Comparison of ENCODE assay signal across 1 cellular context in genomic region chr6:157758516-157759023, GRCh38.
TF ChIP-seq lines count a peak whose summit lies in the region.

No MANE protein-coding gene starts in this region.

TF ChIP-seq in HepG2, 621 proteins besides CTCF, POLR2A, EP300 and RAD21 (continues in another document):
- TF ChIP-seq, protein P1, sequence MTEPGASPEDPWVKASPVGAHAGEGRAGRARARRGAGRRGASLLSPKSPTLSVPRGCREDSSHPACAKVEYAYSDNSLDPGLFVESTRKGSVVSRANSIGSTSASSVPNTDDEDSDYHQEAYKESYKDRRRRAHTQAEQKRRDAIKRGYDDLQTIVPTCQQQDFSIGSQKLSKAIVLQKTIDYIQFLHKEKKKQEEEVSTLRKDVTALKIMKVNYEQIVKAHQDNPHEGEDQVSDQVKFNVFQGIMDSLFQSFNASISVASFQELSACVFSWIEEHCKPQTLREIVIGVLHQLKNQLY (CRISPR knock-in tag; IDR thresholded peaks at IDR 0.05), result 0 out of 2 replicates have a peak, but pooled peaks have one; percentile 9
- TF ChIP-seq REXO4 (CRISPR knock-in tag; IDR thresholded peaks at IDR 0.05; ENCODE audit: borderline replicate concordance) (no peak), NFE2L1 (CRISPR knock-in tag; IDR thresholded peaks at IDR 0.05; ENCODE audit: borderline replicate concordance) (no peak), ZNF138 (CRISPR knock-in tag; IDR thresholded peaks at IDR 0.05; ENCODE audit: low read depth) (no peak), NR2F1 (CRISPR knock-in tag; IDR thresholded peaks at IDR 0.05) (0 out of 4 replicates have a peak, but pooled peaks of 1 of the 2 experiments have one; percentile 4), TCF7L2 (IDR thresholded peaks at IDR 0.05; ENCODE audit: low read depth, low read length) (no peak), MAF1 (CRISPR knock-in tag; IDR thresholded peaks at IDR 0.05; ENCODE audit: borderline replicate concordance) (no peak), RFX1 (IDR thresholded peaks at IDR 0.05) (no peak), SRSF4 (IDR thresholded peaks at IDR 0.05; ENCODE audit: low read depth, low read length, poor library complexity, severe bottlenecking) (no peak), TBX3 (IDR thresholded peaks at IDR 0.05; ENCODE audit: borderline replicate concordance) (0 out of 2 replicates have a peak, but pooled peaks have one; percentile 16), ZNF691 (CRISPR knock-in tag; IDR thresholded peaks at IDR 0.05; ENCODE audit: borderline replicate concordance, low read depth) (no peak), ZNF121 (CRISPR knock-in tag; IDR thresholded peaks at IDR 0.05) (no peak), ZNF639 (CRISPR knock-in tag; conservative IDR thresholded peaks at IDR 0.05) (no peak), XRCC5 (optimal IDR thresholded peaks at IDR 0.05; ENCODE audit: low read length) (peak; percentile 18), ZNF335 (CRISPR knock-in tag; IDR thresholded peaks at IDR 0.05) (no peak), ZNF629 (CRISPR knock-in tag; conservative IDR thresholded peaks at IDR 0.05) (no peak), FOSL2 (CRISPR knock-in tag; IDR thresholded peaks at IDR 0.05) (peak; percentile 66), GABPA (IDR thresholded peaks at IDR 0.05; ENCODE audit: low read depth, low read length) (no peak), GABPA (CRISPR knock-in tag; IDR thresholded peaks at IDR 0.05; ENCODE audit: low read depth) (0 out of 2 replicates have a peak, but pooled peaks have one; percentile 50), ZNF180 (CRISPR knock-in tag; IDR thresholded peaks at IDR 0.05; ENCODE audit: borderline replicate concordance, low read depth) (no peak), SOX6 (IDR thresholded peaks at IDR 0.05) (no peak), SOX6 (CRISPR knock-in tag; IDR thresholded peaks at IDR 0.05) (0 out of 2 replicates have a peak, but pooled peaks have one; percentile 16), RARA (CRISPR knock-in tag; IDR thresholded peaks at IDR 0.05) (peak; percentile 51), GABPB1 (CRISPR knock-in tag; IDR thresholded peaks at IDR 0.05) (peak; percentile 20; the same call in 1 of the 2 replicates)
- TF ChIP-seq, protein P2, sequence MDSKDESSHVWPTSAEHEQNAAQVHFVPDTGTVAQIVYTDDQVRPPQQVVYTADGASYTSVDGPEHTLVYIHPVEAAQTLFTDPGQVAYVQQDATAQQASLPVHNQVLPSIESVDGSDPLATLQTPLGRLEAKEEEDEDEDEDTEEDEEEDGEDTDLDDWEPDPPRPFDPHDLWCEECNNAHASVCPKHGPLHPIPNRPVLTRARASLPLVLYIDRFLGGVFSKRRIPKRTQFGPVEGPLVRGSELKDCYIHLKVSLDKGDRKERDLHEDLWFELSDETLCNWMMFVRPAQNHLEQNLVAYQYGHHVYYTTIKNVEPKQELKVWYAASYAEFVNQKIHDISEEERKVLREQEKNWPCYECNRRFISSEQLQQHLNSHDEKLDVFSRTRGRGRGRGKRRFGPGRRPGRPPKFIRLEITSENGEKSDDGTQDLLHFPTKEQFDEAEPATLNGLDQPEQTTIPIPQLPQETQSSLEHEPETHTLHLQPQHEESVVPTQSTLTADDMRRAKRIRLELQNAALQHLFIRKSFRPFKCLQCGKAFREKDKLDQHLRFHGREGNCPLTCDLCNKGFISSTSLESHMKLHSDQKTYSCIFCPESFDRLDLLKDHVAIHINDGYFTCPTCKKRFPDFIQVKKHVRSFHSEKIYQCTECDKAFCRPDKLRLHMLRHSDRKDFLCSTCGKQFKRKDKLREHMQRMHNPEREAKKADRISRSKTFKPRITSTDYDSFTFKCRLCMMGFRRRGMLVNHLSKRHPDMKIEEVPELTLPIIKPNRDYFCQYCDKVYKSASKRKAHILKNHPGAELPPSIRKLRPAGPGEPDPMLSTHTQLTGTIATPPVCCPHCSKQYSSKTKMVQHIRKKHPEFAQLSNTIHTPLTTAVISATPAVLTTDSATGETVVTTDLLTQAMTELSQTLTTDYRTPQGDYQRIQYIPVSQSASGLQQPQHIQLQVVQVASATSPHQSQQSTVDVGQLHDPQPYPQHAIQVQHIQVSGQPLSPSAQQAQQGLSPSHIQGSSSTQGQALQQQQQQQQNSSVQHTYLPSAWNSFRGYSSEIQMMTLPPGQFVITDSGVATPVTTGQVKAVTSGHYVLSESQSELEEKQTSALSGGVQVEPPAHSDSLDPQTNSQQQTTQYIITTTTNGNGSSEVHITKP (CRISPR knock-in tag; IDR thresholded peaks at IDR 0.05; ENCODE audit: low read depth), result 0 out of 2 replicates have a peak, but pooled peaks have one; percentile 17
- TF ChIP-seq, protein P3, sequence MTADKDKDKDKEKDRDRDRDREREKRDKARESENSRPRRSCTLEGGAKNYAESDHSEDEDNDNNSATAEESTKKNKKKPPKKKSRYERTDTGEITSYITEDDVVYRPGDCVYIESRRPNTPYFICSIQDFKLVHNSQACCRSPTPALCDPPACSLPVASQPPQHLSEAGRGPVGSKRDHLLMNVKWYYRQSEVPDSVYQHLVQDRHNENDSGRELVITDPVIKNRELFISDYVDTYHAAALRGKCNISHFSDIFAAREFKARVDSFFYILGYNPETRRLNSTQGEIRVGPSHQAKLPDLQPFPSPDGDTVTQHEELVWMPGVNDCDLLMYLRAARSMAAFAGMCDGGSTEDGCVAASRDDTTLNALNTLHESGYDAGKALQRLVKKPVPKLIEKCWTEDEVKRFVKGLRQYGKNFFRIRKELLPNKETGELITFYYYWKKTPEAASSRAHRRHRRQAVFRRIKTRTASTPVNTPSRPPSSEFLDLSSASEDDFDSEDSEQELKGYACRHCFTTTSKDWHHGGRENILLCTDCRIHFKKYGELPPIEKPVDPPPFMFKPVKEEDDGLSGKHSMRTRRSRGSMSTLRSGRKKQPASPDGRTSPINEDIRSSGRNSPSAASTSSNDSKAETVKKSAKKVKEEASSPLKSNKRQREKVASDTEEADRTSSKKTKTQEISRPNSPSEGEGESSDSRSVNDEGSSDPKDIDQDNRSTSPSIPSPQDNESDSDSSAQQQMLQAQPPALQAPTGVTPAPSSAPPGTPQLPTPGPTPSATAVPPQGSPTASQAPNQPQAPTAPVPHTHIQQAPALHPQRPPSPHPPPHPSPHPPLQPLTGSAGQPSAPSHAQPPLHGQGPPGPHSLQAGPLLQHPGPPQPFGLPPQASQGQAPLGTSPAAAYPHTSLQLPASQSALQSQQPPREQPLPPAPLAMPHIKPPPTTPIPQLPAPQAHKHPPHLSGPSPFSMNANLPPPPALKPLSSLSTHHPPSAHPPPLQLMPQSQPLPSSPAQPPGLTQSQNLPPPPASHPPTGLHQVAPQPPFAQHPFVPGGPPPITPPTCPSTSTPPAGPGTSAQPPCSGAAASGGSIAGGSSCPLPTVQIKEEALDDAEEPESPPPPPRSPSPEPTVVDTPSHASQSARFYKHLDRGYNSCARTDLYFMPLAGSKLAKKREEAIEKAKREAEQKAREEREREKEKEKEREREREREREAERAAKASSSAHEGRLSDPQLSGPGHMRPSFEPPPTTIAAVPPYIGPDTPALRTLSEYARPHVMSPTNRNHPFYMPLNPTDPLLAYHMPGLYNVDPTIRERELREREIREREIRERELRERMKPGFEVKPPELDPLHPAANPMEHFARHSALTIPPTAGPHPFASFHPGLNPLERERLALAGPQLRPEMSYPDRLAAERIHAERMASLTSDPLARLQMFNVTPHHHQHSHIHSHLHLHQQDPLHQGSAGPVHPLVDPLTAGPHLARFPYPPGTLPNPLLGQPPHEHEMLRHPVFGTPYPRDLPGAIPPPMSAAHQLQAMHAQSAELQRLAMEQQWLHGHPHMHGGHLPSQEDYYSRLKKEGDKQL (CRISPR knock-in tag; IDR thresholded peaks at IDR 0.05; ENCODE audit: low read depth), result no peak
- TF ChIP-seq, protein P4, sequence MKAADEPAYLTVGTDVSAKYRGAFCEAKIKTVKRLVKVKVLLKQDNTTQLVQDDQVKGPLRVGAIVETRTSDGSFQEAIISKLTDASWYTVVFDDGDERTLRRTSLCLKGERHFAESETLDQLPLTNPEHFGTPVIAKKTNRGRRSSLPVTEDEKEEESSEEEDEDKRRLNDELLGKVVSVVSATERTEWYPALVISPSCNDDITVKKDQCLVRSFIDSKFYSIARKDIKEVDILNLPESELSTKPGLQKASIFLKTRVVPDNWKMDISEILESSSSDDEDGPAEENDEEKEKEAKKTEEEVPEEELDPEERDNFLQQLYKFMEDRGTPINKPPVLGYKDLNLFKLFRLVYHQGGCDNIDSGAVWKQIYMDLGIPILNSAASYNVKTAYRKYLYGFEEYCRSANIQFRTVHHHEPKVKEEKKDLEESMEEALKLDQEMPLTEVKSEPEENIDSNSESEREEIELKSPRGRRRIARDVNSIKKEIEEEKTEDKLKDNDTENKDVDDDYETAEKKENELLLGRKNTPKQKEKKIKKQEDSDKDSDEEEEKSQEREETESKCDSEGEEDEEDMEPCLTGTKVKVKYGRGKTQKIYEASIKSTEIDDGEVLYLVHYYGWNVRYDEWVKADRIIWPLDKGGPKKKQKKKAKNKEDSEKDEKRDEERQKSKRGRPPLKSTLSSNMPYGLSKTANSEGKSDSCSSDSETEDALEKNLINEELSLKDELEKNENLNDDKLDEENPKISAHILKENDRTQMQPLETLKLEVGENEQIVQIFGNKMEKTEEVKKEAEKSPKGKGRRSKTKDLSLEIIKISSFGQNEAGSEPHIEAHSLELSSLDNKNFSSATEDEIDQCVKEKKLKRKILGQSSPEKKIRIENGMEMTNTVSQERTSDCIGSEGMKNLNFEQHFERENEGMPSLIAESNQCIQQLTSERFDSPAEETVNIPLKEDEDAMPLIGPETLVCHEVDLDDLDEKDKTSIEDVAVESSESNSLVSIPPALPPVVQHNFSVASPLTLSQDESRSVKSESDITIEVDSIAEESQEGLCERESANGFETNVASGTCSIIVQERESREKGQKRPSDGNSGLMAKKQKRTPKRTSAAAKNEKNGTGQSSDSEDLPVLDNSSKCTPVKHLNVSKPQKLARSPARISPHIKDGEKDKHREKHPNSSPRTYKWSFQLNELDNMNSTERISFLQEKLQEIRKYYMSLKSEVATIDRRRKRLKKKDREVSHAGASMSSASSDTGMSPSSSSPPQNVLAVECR (CRISPR knock-in tag; IDR thresholded peaks at IDR 0.05; ENCODE audit: borderline replicate concordance), result 0 out of 2 replicates have a peak, but pooled peaks have one; percentile 20
- TF ChIP-seq, protein P5, sequence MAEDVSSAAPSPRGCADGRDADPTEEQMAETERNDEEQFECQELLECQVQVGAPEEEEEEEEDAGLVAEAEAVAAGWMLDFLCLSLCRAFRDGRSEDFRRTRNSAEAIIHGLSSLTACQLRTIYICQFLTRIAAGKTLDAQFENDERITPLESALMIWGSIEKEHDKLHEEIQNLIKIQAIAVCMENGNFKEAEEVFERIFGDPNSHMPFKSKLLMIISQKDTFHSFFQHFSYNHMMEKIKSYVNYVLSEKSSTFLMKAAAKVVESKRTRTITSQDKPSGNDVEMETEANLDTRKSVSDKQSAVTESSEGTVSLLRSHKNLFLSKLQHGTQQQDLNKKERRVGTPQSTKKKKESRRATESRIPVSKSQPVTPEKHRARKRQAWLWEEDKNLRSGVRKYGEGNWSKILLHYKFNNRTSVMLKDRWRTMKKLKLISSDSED (CRISPR knock-in tag; IDR thresholded peaks at IDR 0.05), result no peak
- TF ChIP-seq, protein P6, sequence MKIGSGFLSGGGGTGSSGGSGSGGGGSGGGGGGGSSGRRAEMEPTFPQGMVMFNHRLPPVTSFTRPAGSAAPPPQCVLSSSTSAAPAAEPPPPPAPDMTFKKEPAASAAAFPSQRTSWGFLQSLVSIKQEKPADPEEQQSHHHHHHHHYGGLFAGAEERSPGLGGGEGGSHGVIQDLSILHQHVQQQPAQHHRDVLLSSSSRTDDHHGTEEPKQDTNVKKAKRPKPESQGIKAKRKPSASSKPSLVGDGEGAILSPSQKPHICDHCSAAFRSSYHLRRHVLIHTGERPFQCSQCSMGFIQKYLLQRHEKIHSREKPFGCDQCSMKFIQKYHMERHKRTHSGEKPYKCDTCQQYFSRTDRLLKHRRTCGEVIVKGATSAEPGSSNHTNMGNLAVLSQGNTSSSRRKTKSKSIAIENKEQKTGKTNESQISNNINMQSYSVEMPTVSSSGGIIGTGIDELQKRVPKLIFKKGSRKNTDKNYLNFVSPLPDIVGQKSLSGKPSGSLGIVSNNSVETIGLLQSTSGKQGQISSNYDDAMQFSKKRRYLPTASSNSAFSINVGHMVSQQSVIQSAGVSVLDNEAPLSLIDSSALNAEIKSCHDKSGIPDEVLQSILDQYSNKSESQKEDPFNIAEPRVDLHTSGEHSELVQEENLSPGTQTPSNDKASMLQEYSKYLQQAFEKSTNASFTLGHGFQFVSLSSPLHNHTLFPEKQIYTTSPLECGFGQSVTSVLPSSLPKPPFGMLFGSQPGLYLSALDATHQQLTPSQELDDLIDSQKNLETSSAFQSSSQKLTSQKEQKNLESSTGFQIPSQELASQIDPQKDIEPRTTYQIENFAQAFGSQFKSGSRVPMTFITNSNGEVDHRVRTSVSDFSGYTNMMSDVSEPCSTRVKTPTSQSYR (CRISPR knock-in tag; IDR thresholded peaks at IDR 0.05; ENCODE audit: borderline replicate concordance), result no peak
- TF ChIP-seq, protein P7, sequence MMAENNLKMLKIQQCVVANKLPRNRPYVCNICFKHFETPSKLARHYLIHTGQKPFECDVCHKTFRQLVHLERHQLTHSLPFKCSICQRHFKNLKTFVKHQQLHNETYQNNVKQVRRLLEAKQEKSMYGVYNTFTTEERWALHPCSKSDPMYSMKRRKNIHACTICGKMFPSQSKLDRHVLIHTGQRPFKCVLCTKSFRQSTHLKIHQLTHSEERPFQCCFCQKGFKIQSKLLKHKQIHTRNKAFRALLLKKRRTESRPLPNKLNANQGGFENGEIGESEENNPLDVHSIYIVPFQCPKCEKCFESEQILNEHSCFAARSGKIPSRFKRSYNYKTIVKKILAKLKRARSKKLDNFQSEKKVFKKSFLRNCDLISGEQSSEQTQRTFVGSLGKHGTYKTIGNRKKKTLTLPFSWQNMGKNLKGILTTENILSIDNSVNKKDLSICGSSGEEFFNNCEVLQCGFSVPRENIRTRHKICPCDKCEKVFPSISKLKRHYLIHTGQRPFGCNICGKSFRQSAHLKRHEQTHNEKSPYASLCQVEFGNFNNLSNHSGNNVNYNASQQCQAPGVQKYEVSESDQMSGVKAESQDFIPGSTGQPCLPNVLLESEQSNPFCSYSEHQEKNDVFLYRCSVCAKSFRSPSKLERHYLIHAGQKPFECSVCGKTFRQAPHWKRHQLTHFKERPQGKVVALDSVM (CRISPR knock-in tag; IDR thresholded peaks at IDR 0.05), result no peak
- TF ChIP-seq, protein P8, sequence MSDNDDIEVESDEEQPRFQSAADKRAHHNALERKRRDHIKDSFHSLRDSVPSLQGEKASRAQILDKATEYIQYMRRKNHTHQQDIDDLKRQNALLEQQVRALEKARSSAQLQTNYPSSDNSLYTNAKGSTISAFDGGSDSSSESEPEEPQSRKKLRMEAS (IDR thresholded peaks at IDR 0.05), result peak; percentile 19
- TF ChIP-seq, protein P9, sequence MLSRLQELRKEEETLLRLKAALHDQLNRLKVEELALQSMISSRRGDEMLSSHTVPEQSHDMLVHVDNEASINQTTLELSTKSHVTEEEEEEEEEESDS (CRISPR knock-in tag; IDR thresholded peaks at IDR 0.05; ENCODE audit: borderline replicate concordance), result no peak
